In the genomic region with DNA sequence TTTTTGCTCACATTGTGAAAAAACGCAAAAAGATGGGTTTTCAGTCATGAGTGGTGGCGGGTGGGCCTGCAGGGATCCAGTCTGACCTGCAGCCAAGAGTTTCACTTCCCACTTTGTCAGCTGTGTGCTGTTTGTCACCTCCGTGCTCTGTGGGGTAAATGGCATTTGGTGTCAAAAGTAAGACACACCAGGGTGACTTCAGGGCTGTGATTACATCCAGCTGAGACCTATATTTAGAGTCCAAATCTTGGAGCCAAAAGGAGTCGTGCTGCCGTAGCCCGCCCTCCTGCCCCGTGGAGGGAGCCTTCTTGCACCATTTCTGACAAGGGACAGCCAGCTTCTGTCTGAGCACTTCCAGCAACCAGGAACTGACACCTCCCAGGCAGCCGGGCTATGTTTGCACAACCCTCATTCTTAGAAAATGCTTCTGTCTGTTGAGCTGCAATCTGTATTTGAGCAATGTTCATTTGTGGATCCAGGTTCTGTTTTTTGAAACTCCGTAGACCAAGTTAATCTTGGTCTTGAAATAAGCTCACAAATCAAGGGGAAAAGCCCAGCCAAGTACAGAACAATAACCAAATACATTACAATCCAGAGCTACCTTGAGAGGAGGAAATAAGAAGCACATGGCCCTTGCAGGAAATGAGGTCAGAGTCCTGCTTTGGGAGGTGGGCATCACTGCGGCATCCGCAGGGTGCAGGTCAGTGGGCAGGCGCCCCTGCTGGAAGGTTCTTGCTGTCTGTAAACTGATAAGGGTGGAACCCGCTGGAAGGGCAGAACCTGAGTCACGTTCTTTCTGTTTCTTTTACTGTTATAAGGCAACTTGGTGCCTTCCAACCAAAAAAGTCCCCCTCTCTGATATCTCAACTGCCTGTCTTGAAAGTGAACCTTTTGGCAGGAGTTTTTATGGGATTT, we compare ENCODE assay signal across 8 cellular contexts. TPM values are rescaled to one million over a fixed set of nuclear protein-coding genes. Genes with fewer than 3 reads are reported as not detected.
DNase-seq lines count a peak whose midpoint lies in the region; ATAC-seq and TF ChIP-seq lines count a peak whose summit lies in the region.

No MANE protein-coding gene starts in this region.

- peaks cover 28% of the 10 kb centered on the region for H3K27me3 Mint-ChIP-seq in Calu3 (ENCODE audit: unreplicated experiment)
- peaks cover 5% of the 10 kb centered on the region for H3K27me3 Mint-ChIP-seq in chondrocyte (ENCODE audit: low read depth)

- H3K27me3 ChIP-seq in Karpas-422 (ENCODE audit: low read length) (no peaks in the 10 kb centered on the region), lung (ENCODE audit: control insufficient read depth, insufficient read depth) (no peaks in the 10 kb centered on the region)

- intact Hi-C loops in Calu3 (cut with micrococcal nuclease; ENCODE audit: unreplicated experiment), result no loop called here

- peak overlapping the region; percentile 9 for H3K4me2 ChIP-seq in Karpas-422 (ENCODE audit: low read depth, low read length, poor library complexity, severe bottlenecking)

- no peaks in the 10 kb centered on the region for H3K79me2 ChIP-seq in Karpas-422 (ENCODE audit: low read length)

- TF ChIP-seq CTCF in Calu3 (IDR thresholded peaks at IDR 0.05; ENCODE audit: unreplicated experiment) (no peak), chondrocyte (IDR thresholded peaks at IDR 0.05) (peak; percentile 49), lung (IDR thresholded peaks at IDR 0.05; ENCODE audit: control extremely low read depth, extremely low read depth) (no peak)

- peaks cover 8% of the 10 kb centered on the region for H3K4me1 Mint-ChIP-seq in Calu3 (ENCODE audit: low read depth, unreplicated experiment)
- peaks cover 32% of the 10 kb centered on the region for H3K4me1 Mint-ChIP-seq in chondrocyte (ENCODE audit: low read depth)

- H3K36me3 Mint-ChIP-seq in Calu3 (ENCODE audit: insufficient read depth, unreplicated experiment) (no peaks in the 10 kb centered on the region), chondrocyte (ENCODE audit: low read depth) (no peaks in the 10 kb centered on the region)

- H3K9me3 ChIP-seq in Karpas-422 (ENCODE audit: low read length), result no peaks in the 10 kb centered on the region
- no peaks in the 10 kb centered on the region for H3K9me3 ChIP-seq in lung (ENCODE audit: control insufficient read depth in 2 of 2, insufficient read depth in 1 of 2, low read length in 1 of 2)

- no peak overlapping the region for H3K4me3 Mint-ChIP-seq in Calu3 (ENCODE audit: low read depth, unreplicated experiment)
- no peak overlapping the region for H3K4me3 Mint-ChIP-seq in chondrocyte (ENCODE audit: unreplicated experiment)

- H3K4me3 ChIP-seq in Karpas-422 (ENCODE audit: low read length), result no peak overlapping the region
- H3K4me3 ChIP-seq in lung, result no peak overlapping the region

- DNase-seq in Calu3, result peak; percentile 16
- peak; percentile 80 for DNase-seq in Karpas-422
- DNase-seq in chondrocyte (ENCODE audit: low spot score), result peak; percentile 41
- DNase-seq in lung (ENCODE audit: low spot score), result peak; percentile 69
- peak; percentile 51 to 57 for DNase-seq in stimulated activated CD8-positive, alpha-beta memory T cell treated with anti-CD3 and anti-CD28 coated beads, Interleukin-15, amount 100 ng/mL, for 4 hours (ENCODE audit: low read depth in 2 of 2)
- no peak for DNase-seq in RKO (ENCODE audit: low spot score)

- peaks cover 18% of the 10 kb centered on the region for H3K4me1 ChIP-seq in Karpas-422 (ENCODE audit: low read length)
- peaks cover 51 to 61% of the 10 kb centered on the region in 2 donors for H3K4me1 ChIP-seq in lung (ENCODE audit: control insufficient read depth in 2 of 2, insufficient read depth in 2 of 2, low read length in 2 of 2)

- H3K9ac ChIP-seq in Karpas-422 (ENCODE audit: low read length), result no peak overlapping the region

- H3K9me3 Mint-ChIP-seq in Calu3 (ENCODE audit: low read depth, unreplicated experiment) (no peaks in the 10 kb centered on the region), chondrocyte (ENCODE audit: low read depth) (no peaks in the 10 kb centered on the region)

- H2AFZ ChIP-seq in Karpas-422 (ENCODE audit: low read length), result no peak overlapping the region

- H3K27ac Mint-ChIP-seq in Calu3 (ENCODE audit: unreplicated experiment) (no peak overlapping the region), chondrocyte (ENCODE audit: unreplicated experiment) (no peak overlapping the region)

- H3K36me3 ChIP-seq in Karpas-422 (ENCODE audit: insufficient read depth, low read length) (no peaks in the 10 kb centered on the region), lung (ENCODE audit: control insufficient read depth in 2 of 2, insufficient read depth in 2 of 2, low read length in 2 of 2) (no peaks in the 10 kb centered on the region)

- peaks cover 4% of the 10 kb centered on the region; the same call in 1 of the 2 replicates for H4K20me1 ChIP-seq in Karpas-422 (ENCODE audit: insufficient read depth, low read depth, low read length)

- CTCF ChIA-PET in Calu3 (lab: Charles Lee), result interaction anchor here (0.6 kb wide), 1 partner anchor 55 kb away, joined by 3 read pairs; no protein-coding TSS in a partner anchor

- no TSS peak for BruUV-seq in Calu3 (replicated peaks; lab: Mats Ljungman, UMichigan)

- H3K27ac ChIP-seq in Karpas-422 (ENCODE audit: low read length), result no peak overlapping the region; the same call in 1 of the 2 replicates
- peak overlapping the region; percentile 85 to 95 for H3K27ac ChIP-seq in lung (ENCODE audit: low read depth in 1 of 2, low read length in 1 of 2)

- WGBS in lung, 2 donors, result 6 to 11% methylated on average over 14 of the region's 14 CpGs

- H3K9me2 ChIP-seq in Karpas-422 (replicated peaks; ENCODE audit: insufficient read depth, low read length), result no peaks in the 10 kb centered on the region

- ATAC-seq in GM21390 (IDR thresholded peaks at IDR 0.05; ENCODE audit: unreplicated experiment), result peak; percentile 47
- ATAC-seq in activated CD4-positive, CD25-positive, alpha-beta regulatory T cell treated with anti-CD3 and anti-CD28 coated beads, Interleukin-2, amount 50 U/mL, for 24 hours, result peak; percentile 72 to 80
- ATAC-seq in lung (ENCODE audit: insufficient read depth, low FRiP score), result peak; percentile 64

RNA-seq across cellular contexts. Expression of gene ABCG1, which starts 14.4 kb away (rescaled TPM):
- total RNA-seq in Calu3 (2022) (0.19 and 0.29 TPM in 2 replicates), chondrocyte (0.51 to 1.6 TPM (median 1.6 TPM) in 3 replicates), lung (10 to 100 TPM; 36.4 to 65.0 TPM)
- not detected in 2 replicates for total RNA-seq in Karpas-422 (2014; rRNA removed; shearing (Covaris generic); ENCODE audit: low replicate concordance)
- polyA plus RNA-seq in lung, result 10 to 100 TPM; 11.5 to 33.5 TPM

Comparison
In these comparisons a context has a peak if more than half of its experiments do, and no peak if none do; other contexts are left out.
1. RNA of gene ABCG1, which starts 14.4 kb away (total RNA-seq): 36.4 to 65.0 TPM in lung; 0.51 to 1.6 TPM in chondrocyte, 0.19 to 0.29 TPM in Calu3 and not detected in Karpas-422; every median in the first group is over 10 times any median in the second.
2. Peak in every context shown above with its lines, with median percentiles within 50 percentile points of each other: ATAC-seq.